ENCODE assay signal across 1 cellular context in genomic region chr17:16287563-16288027, GRCh38.
TF ChIP-seq lines count a peak whose summit lies in the region.

No MANE protein-coding gene starts in this region.

TF ChIP-seq in K562, 482 proteins besides CTCF, POLR2A, EP300 and RAD21 (continued from another document and continues in another):
- TF ChIP-seq ZBTB40 (IDR thresholded peaks at IDR 0.05), result no peak
- TF ChIP-seq ZBTB40 (CRISPR knock-in tag; IDR thresholded peaks at IDR 0.05), result no peak
- no peak for TF ChIP-seq PHF8 (IDR thresholded peaks at IDR 0.05; ENCODE audit: borderline replicate concordance, low read length)
- no peak for TF ChIP-seq CBX5 (IDR thresholded peaks at IDR 0.05; ENCODE audit: borderline replicate concordance, low read depth)
- TF ChIP-seq SREBF2 (CRISPR knock-in tag; IDR thresholded peaks at IDR 0.05), result no peak
- no peak for TF ChIP-seq ZNF232 (CRISPR knock-in tag; IDR thresholded peaks at IDR 0.05)
- no peak for TF ChIP-seq ATF3 (IDR thresholded peaks at IDR 0.05)
- no peak for TF ChIP-seq ATF3 (CRISPR knock-in tag; conservative IDR thresholded peaks at IDR 0.05)
- peak in 1 of 3 experiments; percentile 48; a peak in 1 of 6 replicates for TF ChIP-seq ZBTB11 (CRISPR knock-in tag; IDR thresholded peaks at IDR 0.05)
- no peak for TF ChIP-seq ZNF511 (CRISPR knock-in tag; IDR thresholded peaks at IDR 0.05)
- no peak for TF ChIP-seq CAMTA2 (CRISPR knock-in tag; conservative IDR thresholded peaks at IDR 0.05)
- TF ChIP-seq RNF2 (IDR thresholded peaks at IDR 0.05), result peak; percentile 62; the same call in 1 of the 2 replicates
- no peak for TF ChIP-seq RBM14 (IDR thresholded peaks at IDR 0.05; ENCODE audit: borderline replicate concordance, insufficient read depth, low read depth, low read length)
- TF ChIP-seq ZNF124 (CRISPR knock-in tag; IDR thresholded peaks at IDR 0.05), result no peak
- TF ChIP-seq, protein P1, sequence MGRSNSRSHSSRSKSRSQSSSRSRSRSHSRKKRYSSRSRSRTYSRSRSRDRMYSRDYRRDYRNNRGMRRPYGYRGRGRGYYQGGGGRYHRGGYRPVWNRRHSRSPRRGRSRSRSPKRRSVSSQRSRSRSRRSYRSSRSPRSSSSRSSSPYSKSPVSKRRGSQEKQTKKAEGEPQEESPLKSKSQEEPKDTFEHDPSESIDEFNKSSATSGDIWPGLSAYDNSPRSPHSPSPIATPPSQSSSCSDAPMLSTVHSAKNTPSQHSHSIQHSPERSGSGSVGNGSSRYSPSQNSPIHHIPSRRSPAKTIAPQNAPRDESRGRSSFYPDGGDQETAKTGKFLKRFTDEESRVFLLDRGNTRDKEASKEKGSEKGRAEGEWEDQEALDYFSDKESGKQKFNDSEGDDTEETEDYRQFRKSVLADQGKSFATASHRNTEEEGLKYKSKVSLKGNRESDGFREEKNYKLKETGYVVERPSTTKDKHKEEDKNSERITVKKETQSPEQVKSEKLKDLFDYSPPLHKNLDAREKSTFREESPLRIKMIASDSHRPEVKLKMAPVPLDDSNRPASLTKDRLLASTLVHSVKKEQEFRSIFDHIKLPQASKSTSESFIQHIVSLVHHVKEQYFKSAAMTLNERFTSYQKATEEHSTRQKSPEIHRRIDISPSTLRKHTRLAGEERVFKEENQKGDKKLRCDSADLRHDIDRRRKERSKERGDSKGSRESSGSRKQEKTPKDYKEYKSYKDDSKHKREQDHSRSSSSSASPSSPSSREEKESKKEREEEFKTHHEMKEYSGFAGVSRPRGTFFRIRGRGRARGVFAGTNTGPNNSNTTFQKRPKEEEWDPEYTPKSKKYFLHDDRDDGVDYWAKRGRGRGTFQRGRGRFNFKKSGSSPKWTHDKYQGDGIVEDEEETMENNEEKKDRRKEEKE (IDR thresholded peaks at IDR 0.05; ENCODE audit: borderline replicate concordance in 1 of 2, control insufficient read depth in 1 of 2, low read depth in 2 of 2, low read length in 1 of 2), result no peak
- TF ChIP-seq, protein P2, sequence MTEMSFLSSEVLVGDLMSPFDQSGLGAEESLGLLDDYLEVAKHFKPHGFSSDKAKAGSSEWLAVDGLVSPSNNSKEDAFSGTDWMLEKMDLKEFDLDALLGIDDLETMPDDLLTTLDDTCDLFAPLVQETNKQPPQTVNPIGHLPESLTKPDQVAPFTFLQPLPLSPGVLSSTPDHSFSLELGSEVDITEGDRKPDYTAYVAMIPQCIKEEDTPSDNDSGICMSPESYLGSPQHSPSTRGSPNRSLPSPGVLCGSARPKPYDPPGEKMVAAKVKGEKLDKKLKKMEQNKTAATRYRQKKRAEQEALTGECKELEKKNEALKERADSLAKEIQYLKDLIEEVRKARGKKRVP (CRISPR knock-in tag; IDR thresholded peaks at IDR 0.05), result no peak
- no peak for TF ChIP-seq ZNF589 (CRISPR knock-in tag; IDR thresholded peaks at IDR 0.05; ENCODE audit: low read depth)
- no peak for TF ChIP-seq PHF20 (IDR thresholded peaks at IDR 0.05; ENCODE audit: partially characterized antibody)
- TF ChIP-seq EHMT2 (IDR thresholded peaks at IDR 0.05), result no peak
- no peak for TF ChIP-seq ZNF707 (CRISPR knock-in tag; conservative IDR thresholded peaks at IDR 0.05)
- no peak for TF ChIP-seq ILK (tag; IDR thresholded peaks at IDR 0.05; ENCODE audit: borderline replicate concordance, low read depth)
- TF ChIP-seq ZBTB1 (CRISPR knock-in tag; IDR thresholded peaks at IDR 0.05; ENCODE audit: borderline replicate concordance, low read depth), result no peak
- TF ChIP-seq EGR1 (conservative IDR thresholded peaks at IDR 0.05), result peak; percentile 25; the same call in 1 of the 2 replicates
- no peak for TF ChIP-seq NFYB (IDR thresholded peaks at IDR 0.05; ENCODE audit: extremely low read depth, insufficient read length)
- TF ChIP-seq, protein P3, sequence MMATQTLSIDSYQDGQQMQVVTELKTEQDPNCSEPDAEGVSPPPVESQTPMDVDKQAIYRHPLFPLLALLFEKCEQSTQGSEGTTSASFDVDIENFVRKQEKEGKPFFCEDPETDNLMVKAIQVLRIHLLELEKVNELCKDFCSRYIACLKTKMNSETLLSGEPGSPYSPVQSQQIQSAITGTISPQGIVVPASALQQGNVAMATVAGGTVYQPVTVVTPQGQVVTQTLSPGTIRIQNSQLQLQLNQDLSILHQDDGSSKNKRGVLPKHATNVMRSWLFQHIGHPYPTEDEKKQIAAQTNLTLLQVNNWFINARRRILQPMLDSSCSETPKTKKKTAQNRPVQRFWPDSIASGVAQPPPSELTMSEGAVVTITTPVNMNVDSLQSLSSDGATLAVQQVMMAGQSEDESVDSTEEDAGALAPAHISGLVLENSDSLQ (IDR thresholded peaks at IDR 0.05), result no peak
- TF ChIP-seq NFIX (CRISPR knock-in tag; IDR thresholded peaks at IDR 0.05; ENCODE audit: low read depth), result no peak
- TF ChIP-seq, protein P4, sequence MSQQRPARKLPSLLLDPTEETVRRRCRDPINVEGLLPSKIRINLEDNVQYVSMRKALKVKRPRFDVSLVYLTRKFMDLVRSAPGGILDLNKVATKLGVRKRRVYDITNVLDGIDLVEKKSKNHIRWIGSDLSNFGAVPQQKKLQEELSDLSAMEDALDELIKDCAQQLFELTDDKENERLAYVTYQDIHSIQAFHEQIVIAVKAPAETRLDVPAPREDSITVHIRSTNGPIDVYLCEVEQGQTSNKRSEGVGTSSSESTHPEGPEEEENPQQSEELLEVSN (IDR thresholded peaks at IDR 0.05; ENCODE audit: borderline replicate concordance in 1 of 2, extremely low read depth in 1 of 2, insufficient read depth in 1 of 2, insufficient read length in 1 of 2, low read depth in 1 of 2, low read length in 1 of 2, poor library complexity in 1 of 2, severe bottlenecking in 1 of 2), result no peak
- TF ChIP-seq NR2C1 (IDR thresholded peaks at IDR 0.05), result peak; percentile 72
- peak; percentile 84 for TF ChIP-seq NR2C1 (tag; IDR thresholded peaks at IDR 0.05)
- no peak for TF ChIP-seq KLF10 (CRISPR knock-in tag; IDR thresholded peaks at IDR 0.05)
- TF ChIP-seq, protein P5, sequence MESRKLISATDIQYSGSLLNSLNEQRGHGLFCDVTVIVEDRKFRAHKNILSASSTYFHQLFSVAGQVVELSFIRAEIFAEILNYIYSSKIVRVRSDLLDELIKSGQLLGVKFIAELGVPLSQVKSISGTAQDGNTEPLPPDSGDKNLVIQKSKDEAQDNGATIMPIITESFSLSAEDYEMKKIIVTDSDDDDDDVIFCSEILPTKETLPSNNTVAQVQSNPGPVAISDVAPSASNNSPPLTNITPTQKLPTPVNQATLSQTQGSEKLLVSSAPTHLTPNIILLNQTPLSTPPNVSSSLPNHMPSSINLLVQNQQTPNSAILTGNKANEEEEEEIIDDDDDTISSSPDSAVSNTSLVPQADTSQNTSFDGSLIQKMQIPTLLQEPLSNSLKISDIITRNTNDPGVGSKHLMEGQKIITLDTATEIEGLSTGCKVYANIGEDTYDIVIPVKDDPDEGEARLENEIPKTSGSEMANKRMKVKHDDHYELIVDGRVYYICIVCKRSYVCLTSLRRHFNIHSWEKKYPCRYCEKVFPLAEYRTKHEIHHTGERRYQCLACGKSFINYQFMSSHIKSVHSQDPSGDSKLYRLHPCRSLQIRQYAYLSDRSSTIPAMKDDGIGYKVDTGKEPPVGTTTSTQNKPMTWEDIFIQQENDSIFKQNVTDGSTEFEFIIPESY (CRISPR knock-in tag; IDR thresholded peaks at IDR 0.05), result no peak
- TF ChIP-seq, protein P6, sequence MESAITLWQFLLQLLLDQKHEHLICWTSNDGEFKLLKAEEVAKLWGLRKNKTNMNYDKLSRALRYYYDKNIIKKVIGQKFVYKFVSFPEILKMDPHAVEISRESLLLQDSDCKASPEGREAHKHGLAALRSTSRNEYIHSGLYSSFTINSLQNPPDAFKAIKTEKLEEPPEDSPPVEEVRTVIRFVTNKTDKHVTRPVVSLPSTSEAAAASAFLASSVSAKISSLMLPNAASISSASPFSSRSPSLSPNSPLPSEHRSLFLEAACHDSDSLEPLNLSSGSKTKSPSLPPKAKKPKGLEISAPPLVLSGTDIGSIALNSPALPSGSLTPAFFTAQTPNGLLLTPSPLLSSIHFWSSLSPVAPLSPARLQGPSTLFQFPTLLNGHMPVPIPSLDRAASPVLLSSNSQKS (CRISPR knock-in tag; IDR thresholded peaks at IDR 0.05), result no peak
- TF ChIP-seq NEUROD1 (IDR thresholded peaks at IDR 0.05; ENCODE audit: borderline replicate concordance, low read depth, low read length, partially characterized antibody), result no peak
- no peak for TF ChIP-seq HDAC2 (IDR thresholded peaks at IDR 0.05)
- no peak for TF ChIP-seq HDGF (IDR thresholded peaks at IDR 0.05)
- no peak for TF ChIP-seq SMAD2 (IDR thresholded peaks at IDR 0.05; ENCODE audit: low read depth, low read length)
- TF ChIP-seq GABPA (tag; conservative IDR thresholded peaks at IDR 0.05; ENCODE audit: low read depth), result no peak
